Comparison of ENCODE assay signal across 8 cellular contexts in the genomic region with DNA sequence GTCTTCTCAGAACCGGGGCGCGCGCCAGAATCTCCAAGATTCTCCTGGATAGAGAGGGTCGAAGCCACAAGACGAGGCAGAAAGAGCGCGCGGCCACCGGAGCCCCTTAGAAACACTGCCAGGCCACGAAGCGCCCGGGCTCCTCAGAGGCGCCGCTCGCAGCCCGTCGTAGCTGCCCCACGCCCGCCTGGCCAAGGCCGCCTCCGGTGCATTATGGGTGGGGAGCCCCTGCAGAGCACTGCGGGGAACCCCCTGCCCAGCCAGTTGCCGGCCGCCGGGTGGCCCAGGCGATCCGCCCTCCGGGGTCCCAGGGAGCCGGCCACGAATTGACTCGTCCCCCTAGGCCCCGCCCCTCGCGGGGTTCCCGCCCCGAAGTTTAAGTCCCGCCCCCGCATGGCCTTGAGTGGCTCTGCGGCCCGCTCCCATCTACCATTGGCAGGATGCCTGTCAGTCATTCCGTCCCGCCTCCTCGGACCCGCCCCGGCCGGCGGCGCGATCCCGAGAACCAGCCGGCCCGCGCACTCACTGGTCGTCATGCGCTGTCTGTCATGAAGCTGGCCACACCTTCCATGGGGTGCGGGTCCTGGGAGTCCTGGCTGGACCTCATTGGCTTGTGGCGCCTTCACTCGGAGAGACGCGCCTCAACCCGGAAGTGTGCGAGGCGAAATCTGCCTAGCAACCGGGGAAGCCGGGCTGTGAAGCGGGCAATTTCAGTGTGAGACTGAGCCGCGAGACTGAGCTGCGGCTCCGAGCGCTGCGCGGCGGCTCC. TPM values are rescaled to one million over a fixed set of nuclear protein-coding genes. Genes with fewer than 3 reads are reported as not detected.
DNase-seq lines count a peak whose midpoint lies in the region; ATAC-seq and TF ChIP-seq lines count a peak whose summit lies in the region.

No MANE protein-coding gene starts in this region.

- H3K9ac ChIP-seq in endocrine pancreas (ENCODE audit: control insufficient read depth, insufficient read depth, low read length) (peak overlapping the region; percentile 96), mesendoderm (ENCODE audit: low read length) (peak overlapping the region; percentile 91)

- H3K79me2 ChIP-seq in mesendoderm (ENCODE audit: control insufficient read depth, insufficient read depth, low read length), result peaks cover 21% of the 10 kb centered on the region

- no TSS peak for BruUV-seq in Calu3 (replicated peaks; lab: Mats Ljungman, UMichigan)

- H3K23ac ChIP-seq in mesendoderm (ENCODE audit: low read length), result no peak overlapping the region

- H3K79me1 ChIP-seq in mesendoderm (ENCODE audit: low read length), result peaks cover 14% of the 10 kb centered on the region

- no peak overlapping the region for H4K8ac ChIP-seq in mesendoderm (ENCODE audit: low read depth, low read length)

- H3K4me3 ChIP-seq in endocrine pancreas (ENCODE audit: control insufficient read depth, insufficient read depth, low read length) (no peak overlapping the region), mesendoderm (ENCODE audit: low read length) (peak overlapping the region; percentile 91)

- no peak overlapping the region for H2BK5ac ChIP-seq in mesendoderm (ENCODE audit: low read length)

- peak overlapping the region; percentile 97 for H3K27ac ChIP-seq in mesendoderm (ENCODE audit: low read depth, low read length)

- no CpG with 5 or more reads among the region's 75 CpGs for WGBS in mesendoderm (ENCODE audit: extremely low coverage, insufficient coverage, low lambda C conversion rate)

- H3K27ac Mint-ChIP-seq in Calu3 (ENCODE audit: unreplicated experiment), result peak overlapping the region; percentile 58

- peak overlapping the region; percentile 62 for H3K18ac ChIP-seq in mesendoderm (ENCODE audit: low read length)

- intact Hi-C loops in Calu3 (cut with micrococcal nuclease; ENCODE audit: unreplicated experiment), result no loop called here

- H3K4me3 Mint-ChIP-seq in Calu3 (ENCODE audit: low read depth, unreplicated experiment), result peak overlapping the region; percentile 94

- no peak overlapping the region for H3K4ac ChIP-seq in mesendoderm (ENCODE audit: low read depth, low read length)

- H2BK15ac ChIP-seq in mesendoderm (replicated peaks; ENCODE audit: low read depth), result no peak overlapping the region

- no peaks in the 10 kb centered on the region for H3K36me3 ChIP-seq in endocrine pancreas (ENCODE audit: control insufficient read depth, insufficient read depth, low read length)
- peaks cover 2% of the 10 kb centered on the region for H3K36me3 ChIP-seq in mesendoderm (ENCODE audit: control insufficient read depth, insufficient read depth, low read length)

- peak; percentile 90 for ATAC-seq in GM21390 (IDR thresholded peaks at IDR 0.05; ENCODE audit: unreplicated experiment)

- DNase-seq in Calu3, result peak; percentile 97
- DNase-seq in HUDEP-2 (lab: John Stamatoyannopoulos, UW; ENCODE audit: unreplicated experiment in 76 of 76), result peak; percentile 97 to 100 (median 100)
- peak; percentile 96 for DNase-seq in NOMO-1 treated with dmso at 0.1 percent for 144 hours (lab: John Stamatoyannopoulos, UW; ENCODE audit: unreplicated experiment)
- DNase-seq in activated CD8-positive, alpha-beta memory T cell treated with anti-CD3 and anti-CD28 coated beads, Interleukin-2, amount 50 U/mL, for 1 hour (ENCODE audit: extremely low read depth), result peak; percentile 98
- DNase-seq in mesendoderm, result peak; percentile 100
- DNase-seq in stimulated activated CD8-positive, alpha-beta memory T cell treated with anti-CD3 and anti-CD28 coated beads, Interleukin-12 subunit alpha, Interleukin-12 subunit beta, amount 100 ng/mL, for 4 hours (ENCODE audit: low read depth), result peak; percentile 99

- no peaks in the 10 kb centered on the region for H3K27me3 ChIP-seq in endocrine pancreas (ENCODE audit: control insufficient read depth, insufficient read depth, low read length)
- no peaks in the 10 kb centered on the region for H3K27me3 ChIP-seq in mesendoderm (ENCODE audit: insufficient read depth, low read length, poor library complexity)

- H2BK120ac ChIP-seq in mesendoderm (ENCODE audit: low read depth, low read length), result no peak overlapping the region

- no peak for TF ChIP-seq CTCF in Calu3 (IDR thresholded peaks at IDR 0.05; ENCODE audit: unreplicated experiment)

- peak overlapping the region; percentile 62 for H3K4me2 ChIP-seq in mesendoderm (ENCODE audit: low read length)

- peaks cover 28% of the 10 kb centered on the region for H3K4me1 Mint-ChIP-seq in Calu3 (ENCODE audit: low read depth, unreplicated experiment)

- H3K56ac ChIP-seq in mesendoderm (ENCODE audit: low read length), result peak overlapping the region; percentile 96

- peaks cover 40% of the 10 kb centered on the region for H3K36me3 Mint-ChIP-seq in Calu3 (ENCODE audit: insufficient read depth, unreplicated experiment)

- H4K5ac ChIP-seq in mesendoderm (ENCODE audit: low read length), result no peak overlapping the region

- H2AK5ac ChIP-seq in mesendoderm (ENCODE audit: low read length), result no peak overlapping the region

- no peaks in the 10 kb centered on the region for H3K9me3 ChIP-seq in endocrine pancreas (ENCODE audit: control insufficient read depth, low read length)

- H3K9me3 Mint-ChIP-seq in Calu3 (ENCODE audit: low read depth, unreplicated experiment), result no peaks in the 10 kb centered on the region

- CTCF ChIA-PET in Calu3 (lab: Charles Lee), result interaction anchor here (0.7 to 1.1 kb wide), 3 partner anchors 12 to 90 kb away, joined by 3 read pairs; no protein-coding TSS in a partner anchor

- no peaks in the 10 kb centered on the region for H3K4me1 ChIP-seq in endocrine pancreas (ENCODE audit: control insufficient read depth, insufficient read depth, low read length)
- peaks cover 3% of the 10 kb centered on the region for H3K4me1 ChIP-seq in mesendoderm (ENCODE audit: control insufficient read depth, low read depth, low read length)

- H3K27me3 Mint-ChIP-seq in Calu3 (ENCODE audit: unreplicated experiment), result no peaks in the 10 kb centered on the region

RNA-seq across cellular contexts. Expression of a gene that starts 20.2 kb away (rescaled TPM):
- 79.8 and 83.7 TPM in 2 replicates for total RNA-seq in Calu3 (2022)
- polyA plus RNA-seq in mesendoderm (2013, experiment 1 of 2), result 125 TPM
- 121 TPM for polyA plus RNA-seq in mesendoderm (2013, experiment 2 of 2)
